9 cellular contexts compared by ENCODE assay signal in the genomic region with DNA sequence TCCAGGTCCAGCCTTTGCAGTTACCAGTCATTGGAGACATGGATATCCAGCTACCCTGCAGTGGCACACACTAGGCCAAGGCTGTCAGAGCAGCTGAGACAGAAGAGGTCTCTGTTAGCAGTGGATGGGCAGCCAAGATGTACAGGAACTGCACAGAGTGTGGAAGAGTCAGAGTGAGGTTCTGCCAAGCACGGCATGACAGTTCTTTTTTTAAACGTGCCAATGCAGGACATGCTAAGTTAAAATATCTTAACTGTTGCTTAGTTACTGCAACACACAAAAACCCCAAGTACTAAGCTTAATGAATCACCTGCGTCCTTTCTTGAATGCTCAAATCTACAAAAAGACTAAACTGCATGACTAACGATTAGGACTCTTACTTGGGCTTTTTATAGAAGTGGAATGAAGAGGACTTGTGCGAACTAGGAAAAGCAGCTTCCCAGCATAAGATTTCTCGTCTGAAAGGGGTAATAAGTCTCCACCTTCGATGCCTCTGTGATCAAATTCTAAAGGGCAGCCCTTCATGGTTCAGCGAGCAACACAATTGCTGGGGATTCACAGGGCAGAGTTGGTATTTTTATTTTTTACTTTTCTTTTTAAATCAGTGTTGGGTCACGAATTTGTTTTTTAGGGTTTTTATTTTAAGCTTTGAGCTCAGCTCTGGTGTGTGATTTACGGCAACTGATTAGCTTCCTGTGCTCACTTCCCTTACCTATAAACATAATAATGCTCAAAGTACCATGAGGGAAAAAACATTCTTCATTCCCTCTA. TPM values are rescaled to one million over a fixed set of nuclear protein-coding genes. Genes with fewer than 3 reads are reported as not detected.
DNase-seq lines count a peak whose midpoint lies in the region; ATAC-seq, FAIRE-seq and TF ChIP-seq lines count a peak whose summit lies in the region.
"Had no signal": no experiment of that assay in that cellular context is flagged by ENCODE, and none has a peak within 500 bp of the region (broad histone marks: within the 10 kb centered on the region; RNA-seq: fewer than 3 reads in every experiment).

No MANE protein-coding gene starts in this region.

- peak overlapping the region; percentile 9; the same call in 1 of the 2 replicates for H3K9ac ChIP-seq in PC-3 (ENCODE audit: low read length)

- no peaks in the 10 kb centered on the region for H3K27me3 Mint-ChIP-seq in central memory CD8-positive, alpha-beta T cell

- intact Hi-C loops in PC-3 (cut with micrococcal nuclease), result loop anchor here (2.0 kb wide), 1 partner anchor 19 kb away; no protein-coding TSS in a partner anchor
- intact Hi-C loops in tibial artery (cut with DNase I; ENCODE audit: low total_unique reads), result no loop called here

- POLR2A ChIA-PET in PC-3 (lab: Charles Lee; ENCODE audit: unreplicated experiment), result interaction anchor here (0.5 to 0.7 kb wide), 3 partner anchors 12 to 1117 kb away, joined by 3 to 4 read pairs (median 4); no protein-coding TSS in a partner anchor

- peak; percentile 86 to 93 for ATAC-seq in activated CD4-positive, CD25-positive, alpha-beta regulatory T cell treated with anti-CD3 and anti-CD28 coated beads, Interleukin-2, amount 50 U/mL, for 24 hours
- ATAC-seq in HG02571 (IDR thresholded peaks at IDR 0.05; ENCODE audit: unreplicated experiment) (peak; percentile 33), PC-3 (peak; percentile 72)
- ATAC-seq in central memory CD8-positive, alpha-beta T cell (replicated peaks; ENCODE audit: extremely low read depth, poor library complexity, severe bottlenecking), result peak; percentile 68

- WGBS in small intestine, 3 donors, result 38 to 52% (median 42%) methylated on average over 10 of the region's 10 CpGs

- peaks cover 12% of the 10 kb centered on the region for H3K36me3 Mint-ChIP-seq in central memory CD8-positive, alpha-beta T cell (ENCODE audit: insufficient read depth)

- no peak overlapping the region for H3K4me2 ChIP-seq in PC-3 (ENCODE audit: low read length)

- H3K4me3 ChIP-seq in PC-3 (ENCODE audit: low read length), result no peak overlapping the region
- H3K4me3 ChIP-seq in tibial artery, result peak overlapping the region; percentile 0 to 12
- no peak overlapping the region for H3K4me3 ChIP-seq in small intestine (ENCODE audit: low read depth in 1 of 2, low read length in 2 of 2)

- peak overlapping the region; percentile 52 for H3K27ac ChIP-seq in PC-3 (ENCODE audit: low read length)
- H3K27ac ChIP-seq in tibial artery, result peak overlapping the region; percentile 61 to 69
- H3K27ac ChIP-seq in small intestine (ENCODE audit: low read depth in 1 of 2, low read length in 1 of 2), result peak overlapping the region in 1 of 2 donors; percentile 43

- no peaks in the 10 kb centered on the region for H4K20me1 ChIP-seq in PC-3 (ENCODE audit: low read length)

- H3K4me1 Mint-ChIP-seq in central memory CD8-positive, alpha-beta T cell, result peaks cover 35% of the 10 kb centered on the region

- H3K4me1 ChIP-seq in PC-3 (ENCODE audit: insufficient read depth, low read length) (peaks cover 9% of the 10 kb centered on the region; the same call in 1 of the 2 replicates), tibial artery (peaks cover 0 to 32% (median 14%) of the 10 kb centered on the region in 4 donors), small intestine (ENCODE audit: control insufficient read depth in 2 of 2, insufficient read depth in 1 of 2, low read depth in 1 of 2, low read length in 1 of 2) (no peaks in the 10 kb centered on the region)

- H3K9me3 ChIP-seq in PC-3 (ENCODE audit: low read length) (no peaks in the 10 kb centered on the region), tibial artery (no peaks in the 10 kb centered on the region), small intestine (ENCODE audit: control insufficient read depth, low read depth) (no peaks in the 10 kb centered on the region)

- no peaks in the 10 kb centered on the region for H3K79me2 ChIP-seq in PC-3 (ENCODE audit: low read length)

- no peak for FAIRE-seq in small intestine (lab: Jason Lieb, UNC)
- FAIRE-seq: frontal cortex had no signal

- H2AFZ ChIP-seq in PC-3 (ENCODE audit: low read length), result no peak overlapping the region

- no peak for DNase-seq in activated CD4-positive, CD25-positive, alpha-beta regulatory T cell treated with anti-CD3 and anti-CD28 coated beads, Interleukin-2, amount 50 U/mL, for 72 hours
- DNase-seq in PC-3, result peak; percentile 75
- DNase-seq in central memory CD8-positive, alpha-beta T cell (ENCODE audit: low spot score in 2 of 2), result no peak
- peak; percentile 74 to 86 for DNase-seq in lung microvascular endothelial cell (ENCODE audit: low read depth in 2 of 2)
- no peak for DNase-seq in tibial artery
- no peak for DNase-seq in small intestine

- peaks cover 23% of the 10 kb centered on the region for H3F3A ChIP-seq in PC-3 (ENCODE audit: low read length, unreplicated experiment)

- no peak for TF ChIP-seq CTCF in PC-3 (conservative IDR thresholded peaks at IDR 0.05; ENCODE audit: low read depth, low read length)
- TF ChIP-seq CTCF in tibial artery (IDR thresholded peaks at IDR 0.05), result no peak

- H3K36me3 ChIP-seq in PC-3 (ENCODE audit: low read depth, low read length) (0 out of 2 replicates have a peak, but pooled peaks cover 4% of the 10 kb centered on the region), tibial artery (peaks cover 0 to 12% (median 0%) of the 10 kb centered on the region in 3 donors), small intestine (ENCODE audit: control insufficient read depth in 2 of 2, insufficient read depth in 2 of 2, low read length in 2 of 2) (peaks cover 0 to 2% of the 10 kb centered on the region in 2 donors)

- H3K9me2 ChIP-seq in PC-3 (replicated peaks; ENCODE audit: low read length), result no peaks in the 10 kb centered on the region

- no peaks in the 10 kb centered on the region for H3K27me3 ChIP-seq in PC-3 (ENCODE audit: low read length)
- no peaks in the 10 kb centered on the region for H3K27me3 ChIP-seq in tibial artery
- H3K27me3 ChIP-seq in small intestine (ENCODE audit: control insufficient read depth in 2 of 2, insufficient read depth in 2 of 2, low read length in 2 of 2), result no peaks in the 10 kb centered on the region

- BruUV-seq in PC-3 (replicated peaks; lab: Mats Ljungman, UMichigan), result TSS peak; percentile 1

- CTCF ChIA-PET in PC-3 (lab: Charles Lee), result interaction anchor here (0.7 to 1.8 kb wide), 4 partner anchors 21 to 170 kb away, joined by 4 to 15 read pairs (median 4); a partner anchor contains a TSS

- peak overlapping the region; percentile 87 for H3K27ac Mint-ChIP-seq in central memory CD8-positive, alpha-beta T cell (ENCODE audit: low read depth)

- peak overlapping the region; percentile 36 for H3K4me3 Mint-ChIP-seq in central memory CD8-positive, alpha-beta T cell

- no peaks in the 10 kb centered on the region for H3K9me3 Mint-ChIP-seq in central memory CD8-positive, alpha-beta T cell

RNA-seq across cellular contexts. Expression of a gene that starts 20.6 kb away (rescaled TPM):
- total RNA-seq in PC-3 (2014; rRNA removed) (73.9 and 75.9 TPM in 2 replicates), lung microvascular endothelial cell (12.2 and 13.9 TPM in 2 replicates)
- 10 to 100 TPM; 24.3 to 32.0 (median 30.9) TPM for polyA plus RNA-seq in small intestine

RNA-seq across cellular contexts. Expression of a gene that starts 45.0 kb away (rescaled TPM):
- total RNA-seq in PC-3 (2014; rRNA removed) (21.9 and 22.5 TPM in 2 replicates), lung microvascular endothelial cell (10.9 and 16.7 TPM in 2 replicates)
- 10 to 100 TPM in 1 of 3 donors, 1 to 10 TPM in 2; 4.8 to 11.1 (median 9.8) TPM for polyA plus RNA-seq in small intestine

RNA-seq across cellular contexts. Expression of a gene that starts 45.2 kb away (rescaled TPM):
- 45.9 and 47.1 TPM in 2 replicates for total RNA-seq in PC-3 (2014; rRNA removed)
- 3.2 and 5.4 TPM in 2 replicates for total RNA-seq in lung microvascular endothelial cell
- 1 to 10 TPM in 1 of 3 donors, under 1 TPM in 2; 0.45 to 3.4 (median 0.54) TPM for polyA plus RNA-seq in small intestine

RNA-seq across cellular contexts. Expression of a gene that starts 57.0 kb away (rescaled TPM):
- 317 and 333 TPM in 2 replicates for total RNA-seq in PC-3 (2014; rRNA removed)
- 60.6 and 96.8 TPM in 2 replicates for total RNA-seq in lung microvascular endothelial cell
- 1,000 to 10,000 TPM in 2 of 3 donors, 100 to 1,000 TPM in 1; 593 to 2,279 (median 2,145) TPM for polyA plus RNA-seq in small intestine

Comparison
In these comparisons a context has a peak if more than half of its experiments do, and no peak if none do; other contexts are left out.
1. ATAC-seq: peak in every context shown above with its lines; median percentile 90 in activated CD4-positive, CD25-positive, alpha-beta regulatory T cell treated with anti-CD3 and anti-CD28 coated beads, Interleukin-2, amount 50 U/mL, for 24 hours; 72 in PC-3; 68 in central memory CD8-positive, alpha-beta T cell; 33 in HG02571.
2. DNase-seq: peak in PC-3 (single experiment) and lung microvascular endothelial cell (2 of 2); none in activated CD4-positive, CD25-positive, alpha-beta regulatory T cell treated with anti-CD3 and anti-CD28 coated beads, Interleukin-2, amount 50 U/mL, for 72 hours (single experiment), central memory CD8-positive, alpha-beta T cell (0 of 2), tibial artery (0 of 2) and small intestine (single experiment).
3. H3K4me3 ChIP-seq: peak in tibial artery (2 of 2); none in PC-3 (single experiment) and small intestine (0 of 2).